1 cellular context compared by ENCODE assay signal in the genomic region with DNA sequence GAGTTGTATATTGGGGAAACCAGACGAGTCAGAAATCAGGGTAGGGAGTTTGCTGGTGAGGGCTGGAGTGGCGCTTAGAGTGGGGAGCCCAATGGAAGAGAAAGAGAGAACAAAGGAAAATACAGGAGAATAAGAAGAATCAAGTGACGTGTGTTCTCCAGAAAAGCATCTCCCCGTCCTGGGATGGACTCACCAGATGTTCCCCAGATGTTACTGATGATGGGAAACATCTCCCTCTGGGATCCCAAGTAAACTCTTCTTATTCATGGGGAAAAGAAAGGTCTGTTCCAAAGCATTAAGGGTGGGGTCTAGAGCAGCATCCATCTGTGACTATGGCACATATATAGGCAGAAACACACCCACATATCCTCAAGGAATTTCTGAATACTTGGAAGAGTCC.
TF ChIP-seq lines count a peak whose summit lies in the region.

No MANE protein-coding gene starts in this region.

TF ChIP-seq in H1, 55 proteins besides CTCF, POLR2A, EP300 and RAD21:
- TF ChIP-seq RNF2 (IDR thresholded peaks at IDR 0.05; ENCODE audit: borderline replicate concordance, low read depth, low read length, missing control alignments, poor library complexity, severe bottlenecking), result no peak
- no peak for TF ChIP-seq SIN3A (conservative IDR thresholded peaks at IDR 0.05 in 1 of 2, IDR thresholded peaks at IDR 0.05 in 1 of 2; ENCODE audit: low read depth in 1 of 2, low read length in 2 of 2)
- no peak for TF ChIP-seq CHD1 (IDR thresholded peaks at IDR 0.05; ENCODE audit: low read depth, low read length)
- TF ChIP-seq, protein P1, sequence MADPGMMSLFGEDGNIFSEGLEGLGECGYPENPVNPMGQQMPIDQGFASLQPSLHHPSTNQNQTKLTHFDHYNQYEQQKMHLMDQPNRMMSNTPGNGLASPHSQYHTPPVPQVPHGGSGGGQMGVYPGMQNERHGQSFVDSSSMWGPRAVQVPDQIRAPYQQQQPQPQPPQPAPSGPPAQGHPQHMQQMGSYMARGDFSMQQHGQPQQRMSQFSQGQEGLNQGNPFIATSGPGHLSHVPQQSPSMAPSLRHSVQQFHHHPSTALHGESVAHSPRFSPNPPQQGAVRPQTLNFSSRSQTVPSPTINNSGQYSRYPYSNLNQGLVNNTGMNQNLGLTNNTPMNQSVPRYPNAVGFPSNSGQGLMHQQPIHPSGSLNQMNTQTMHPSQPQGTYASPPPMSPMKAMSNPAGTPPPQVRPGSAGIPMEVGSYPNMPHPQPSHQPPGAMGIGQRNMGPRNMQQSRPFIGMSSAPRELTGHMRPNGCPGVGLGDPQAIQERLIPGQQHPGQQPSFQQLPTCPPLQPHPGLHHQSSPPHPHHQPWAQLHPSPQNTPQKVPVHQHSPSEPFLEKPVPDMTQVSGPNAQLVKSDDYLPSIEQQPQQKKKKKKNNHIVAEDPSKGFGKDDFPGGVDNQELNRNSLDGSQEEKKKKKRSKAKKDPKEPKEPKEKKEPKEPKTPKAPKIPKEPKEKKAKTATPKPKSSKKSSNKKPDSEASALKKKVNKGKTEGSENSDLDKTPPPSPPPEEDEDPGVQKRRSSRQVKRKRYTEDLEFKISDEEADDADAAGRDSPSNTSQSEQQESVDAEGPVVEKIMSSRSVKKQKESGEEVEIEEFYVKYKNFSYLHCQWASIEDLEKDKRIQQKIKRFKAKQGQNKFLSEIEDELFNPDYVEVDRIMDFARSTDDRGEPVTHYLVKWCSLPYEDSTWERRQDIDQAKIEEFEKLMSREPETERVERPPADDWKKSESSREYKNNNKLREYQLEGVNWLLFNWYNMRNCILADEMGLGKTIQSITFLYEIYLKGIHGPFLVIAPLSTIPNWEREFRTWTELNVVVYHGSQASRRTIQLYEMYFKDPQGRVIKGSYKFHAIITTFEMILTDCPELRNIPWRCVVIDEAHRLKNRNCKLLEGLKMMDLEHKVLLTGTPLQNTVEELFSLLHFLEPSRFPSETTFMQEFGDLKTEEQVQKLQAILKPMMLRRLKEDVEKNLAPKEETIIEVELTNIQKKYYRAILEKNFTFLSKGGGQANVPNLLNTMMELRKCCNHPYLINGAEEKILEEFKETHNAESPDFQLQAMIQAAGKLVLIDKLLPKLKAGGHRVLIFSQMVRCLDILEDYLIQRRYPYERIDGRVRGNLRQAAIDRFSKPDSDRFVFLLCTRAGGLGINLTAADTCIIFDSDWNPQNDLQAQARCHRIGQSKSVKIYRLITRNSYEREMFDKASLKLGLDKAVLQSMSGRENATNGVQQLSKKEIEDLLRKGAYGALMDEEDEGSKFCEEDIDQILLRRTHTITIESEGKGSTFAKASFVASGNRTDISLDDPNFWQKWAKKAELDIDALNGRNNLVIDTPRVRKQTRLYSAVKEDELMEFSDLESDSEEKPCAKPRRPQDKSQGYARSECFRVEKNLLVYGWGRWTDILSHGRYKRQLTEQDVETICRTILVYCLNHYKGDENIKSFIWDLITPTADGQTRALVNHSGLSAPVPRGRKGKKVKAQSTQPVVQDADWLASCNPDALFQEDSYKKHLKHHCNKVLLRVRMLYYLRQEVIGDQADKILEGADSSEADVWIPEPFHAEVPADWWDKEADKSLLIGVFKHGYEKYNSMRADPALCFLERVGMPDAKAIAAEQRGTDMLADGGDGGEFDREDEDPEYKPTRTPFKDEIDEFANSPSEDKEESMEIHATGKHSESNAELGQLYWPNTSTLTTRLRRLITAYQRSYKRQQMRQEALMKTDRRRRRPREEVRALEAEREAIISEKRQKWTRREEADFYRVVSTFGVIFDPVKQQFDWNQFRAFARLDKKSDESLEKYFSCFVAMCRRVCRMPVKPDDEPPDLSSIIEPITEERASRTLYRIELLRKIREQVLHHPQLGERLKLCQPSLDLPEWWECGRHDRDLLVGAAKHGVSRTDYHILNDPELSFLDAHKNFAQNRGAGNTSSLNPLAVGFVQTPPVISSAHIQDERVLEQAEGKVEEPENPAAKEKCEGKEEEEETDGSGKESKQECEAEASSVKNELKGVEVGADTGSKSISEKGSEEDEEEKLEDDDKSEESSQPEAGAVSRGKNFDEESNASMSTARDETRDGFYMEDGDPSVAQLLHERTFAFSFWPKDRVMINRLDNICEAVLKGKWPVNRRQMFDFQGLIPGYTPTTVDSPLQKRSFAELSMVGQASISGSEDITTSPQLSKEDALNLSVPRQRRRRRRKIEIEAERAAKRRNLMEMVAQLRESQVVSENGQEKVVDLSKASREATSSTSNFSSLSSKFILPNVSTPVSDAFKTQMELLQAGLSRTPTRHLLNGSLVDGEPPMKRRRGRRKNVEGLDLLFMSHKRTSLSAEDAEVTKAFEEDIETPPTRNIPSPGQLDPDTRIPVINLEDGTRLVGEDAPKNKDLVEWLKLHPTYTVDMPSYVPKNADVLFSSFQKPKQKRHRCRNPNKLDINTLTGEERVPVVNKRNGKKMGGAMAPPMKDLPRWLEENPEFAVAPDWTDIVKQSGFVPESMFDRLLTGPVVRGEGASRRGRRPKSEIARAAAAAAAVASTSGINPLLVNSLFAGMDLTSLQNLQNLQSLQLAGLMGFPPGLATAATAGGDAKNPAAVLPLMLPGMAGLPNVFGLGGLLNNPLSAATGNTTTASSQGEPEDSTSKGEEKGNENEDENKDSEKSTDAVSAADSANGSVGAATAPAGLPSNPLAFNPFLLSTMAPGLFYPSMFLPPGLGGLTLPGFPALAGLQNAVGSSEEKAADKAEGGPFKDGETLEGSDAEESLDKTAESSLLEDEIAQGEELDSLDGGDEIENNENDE (IDR thresholded peaks at IDR 0.05; ENCODE audit: insufficient replicate concordance, low read length), result no peak
- TF ChIP-seq, protein P2, sequence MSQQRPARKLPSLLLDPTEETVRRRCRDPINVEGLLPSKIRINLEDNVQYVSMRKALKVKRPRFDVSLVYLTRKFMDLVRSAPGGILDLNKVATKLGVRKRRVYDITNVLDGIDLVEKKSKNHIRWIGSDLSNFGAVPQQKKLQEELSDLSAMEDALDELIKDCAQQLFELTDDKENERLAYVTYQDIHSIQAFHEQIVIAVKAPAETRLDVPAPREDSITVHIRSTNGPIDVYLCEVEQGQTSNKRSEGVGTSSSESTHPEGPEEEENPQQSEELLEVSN (IDR thresholded peaks at IDR 0.05), result no peak
- no peak for TF ChIP-seq CHD2 (IDR thresholded peaks at IDR 0.05; ENCODE audit: low read length)
- no peak for TF ChIP-seq KDM4A (IDR thresholded peaks at IDR 0.05; ENCODE audit: low read depth, low read length, severe bottlenecking)
- no peak for TF ChIP-seq KDM5A (IDR thresholded peaks at IDR 0.05; ENCODE audit: low read length)
- TF ChIP-seq, protein P3, sequence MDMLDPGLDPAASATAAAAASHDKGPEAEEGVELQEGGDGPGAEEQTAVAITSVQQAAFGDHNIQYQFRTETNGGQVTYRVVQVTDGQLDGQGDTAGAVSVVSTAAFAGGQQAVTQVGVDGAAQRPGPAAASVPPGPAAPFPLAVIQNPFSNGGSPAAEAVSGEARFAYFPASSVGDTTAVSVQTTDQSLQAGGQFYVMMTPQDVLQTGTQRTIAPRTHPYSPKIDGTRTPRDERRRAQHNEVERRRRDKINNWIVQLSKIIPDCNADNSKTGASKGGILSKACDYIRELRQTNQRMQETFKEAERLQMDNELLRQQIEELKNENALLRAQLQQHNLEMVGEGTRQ (IDR thresholded peaks at IDR 0.05; ENCODE audit: low read length), result no peak
- no peak for TF ChIP-seq NANOG (IDR thresholded peaks at IDR 0.05; ENCODE audit: insufficient read depth, low read depth, low read length, poor library complexity, severe bottlenecking)
- TF ChIP-seq HDAC6 (IDR thresholded peaks at IDR 0.05; ENCODE audit: low read depth, low read length), result no peak
TF ChIP-seq in H1: peak in this region for 0.
